In the genomic region with DNA sequence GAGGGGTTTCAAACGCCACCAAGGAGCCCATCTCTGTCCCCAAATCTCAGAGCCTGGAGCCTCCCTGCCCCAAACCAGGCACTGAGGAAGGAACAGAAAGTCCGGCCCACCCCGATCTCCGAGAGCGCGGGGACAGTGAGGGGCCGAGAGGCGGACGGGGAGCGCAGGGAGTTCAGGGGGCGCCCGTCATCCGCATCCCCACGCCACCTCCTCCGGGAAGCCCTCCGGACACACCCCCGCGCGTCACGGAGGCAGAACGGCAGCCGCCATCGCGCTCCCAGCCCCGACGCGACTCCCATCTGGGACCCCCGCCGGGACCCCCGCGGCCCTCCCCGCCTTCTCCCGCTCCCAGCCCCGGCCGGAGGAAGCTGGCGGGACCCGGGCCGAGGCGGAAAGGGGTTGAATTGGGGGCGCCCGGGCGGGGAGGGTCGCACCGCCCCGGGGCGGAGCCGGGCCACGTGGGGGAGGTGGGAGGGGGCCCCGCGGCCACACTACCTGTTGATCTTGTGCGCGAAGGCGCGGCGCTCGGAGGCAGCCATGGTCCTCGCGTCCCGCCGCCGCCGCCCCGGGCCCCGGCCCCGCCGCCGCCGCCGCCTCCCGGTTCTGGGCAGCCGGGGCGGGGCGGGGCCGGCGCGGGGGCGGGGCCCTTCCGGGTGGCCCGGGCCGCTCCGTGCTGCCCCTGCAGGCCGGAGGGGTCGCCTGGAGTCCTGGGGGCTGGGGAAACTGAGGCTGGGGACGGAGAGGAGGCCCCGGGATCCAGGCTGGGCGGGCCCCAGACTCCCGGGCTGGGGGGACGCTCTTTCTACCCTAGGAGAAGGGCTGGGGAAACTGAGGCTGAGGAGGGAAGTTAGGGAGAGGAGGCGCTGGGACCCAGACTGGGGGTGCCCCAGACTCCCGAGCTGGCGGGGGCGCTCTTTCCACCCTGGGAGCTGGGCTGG, we compare ENCODE assay signal across 8 cellular contexts. TPM values are rescaled to one million over a fixed set of nuclear protein-coding genes. Genes with fewer than 3 reads are reported as not detected.
DNase-seq lines count a peak whose midpoint lies in the region; ATAC-seq and TF ChIP-seq lines count a peak whose summit lies in the region.

TSS of gene DOCK6 (minus strand) at position 623 of the 938 bp plus-strand sequence. CDS start at position 539, 84 bp downstream.

- peaks cover 0 to 46% (median 0%) of the 10 kb centered on the region in 7 donors for H3K27me3 ChIP-seq in spleen (replicated peaks in 1 of 7)

- no peaks in the 10 kb centered on the region for H3K36me3 ChIP-seq in spleen

- CTCF ChIA-PET in GM10248 (lab: Yijun Ruan, JAX), result interaction anchor here (1.1 to 2.8 kb wide), 4 partner anchors 11 to 32 kb away, joined by 4 to 9 read pairs (median 4); no protein-coding TSS in a partner anchor

- no peak for ATAC-seq in GM21529 (IDR thresholded peaks at IDR 0.05; ENCODE audit: unreplicated experiment)

- peaks cover 0 to 43% (median 25%) of the 10 kb centered on the region in 6 donors for H3K4me1 ChIP-seq in spleen

- no peak for TF ChIP-seq POLR2A in spleen (IDR thresholded peaks at IDR 0.05)

- intact Hi-C loops in spleen (cut with DNase I; ENCODE audit: low total_unique reads), result no loop called here

- H3K27ac ChIP-seq in spleen, result peak within 1 kb of the TSS in 7 of 8 donors; percentile 55 to 86 (median 83)

- no peaks in the 10 kb centered on the region for H3K36me3 Mint-ChIP-seq in brain

- H3K27ac Mint-ChIP-seq in brain, result peak within 1 kb of the TSS in 1 of 5 experiments; percentile 34

- POLR2A ChIA-PET in GM10248 (lab: Yijun Ruan, JAX), result no interaction called here

- TF ChIP-seq CTCF in GM10248 (IDR thresholded peaks at IDR 0.05; ENCODE audit: control extremely low read depth, extremely low read depth, low read depth, missing control alignments) (peak; percentile 45), brain (conservative IDR thresholded peaks at IDR 0.05) (peak; percentile 36 to 62), spleen (IDR thresholded peaks at IDR 0.05 in 8 of 11, conservative IDR thresholded peaks at IDR 0.05 in 3 of 11) (peak in 7 of 11 experiments; percentile 12 to 52 (median 34))

- H3K27me3 Mint-ChIP-seq in brain, result peaks cover 60% of the 10 kb centered on the region

- DNase-seq in GM10248 (ENCODE audit: extremely low spot score) (peak; percentile 79), NCI-H460 (ENCODE audit: extremely low read depth, low read depth) (no peak), iPS-NIHi7 (ENCODE audit: extremely low spot score) (peak; percentile 81), spleen (peak; percentile 80), cerebellar cortex (ENCODE audit: low spot score) (no peak)
- DNase-seq in central memory CD4-positive, alpha-beta T cell, result no peak

- 1 to 5% (median 3%) methylated on average over 26 to 92 of the region's 92 CpGs for WGBS in spleen, 5 donors

- peak within 1 kb of the TSS; percentile 70 to 87 (median 82) for H3K4me3 Mint-ChIP-seq in brain

- H3K4me1 Mint-ChIP-seq in brain, result no peaks in the 10 kb centered on the region

- H3K4me3 ChIP-seq in spleen, result peak within 1 kb of the TSS; percentile 32 to 88 (median 67)

- H3K9me3 Mint-ChIP-seq in brain, result peaks cover 0 to 4% (median 3%) of the 10 kb centered on the region in 5 experiments

- H3K9me3 ChIP-seq in spleen, result no peaks in the 10 kb centered on the region

RNA-seq across cellular contexts. Expression of gene DOCK6, which starts in this region (rescaled TPM):
- total RNA-seq in NCI-H460 (2014; rRNA removed; shearing (Covaris generic)), result 13.9 and 15.1 TPM in 2 replicates
- 19.9 and 26.8 TPM in 2 replicates for polyA plus RNA-seq in NCI-H460 (2014; cell fraction: nucleus; rRNA removed)
- polyA plus RNA-seq in brain (ENCODE audit: insufficient read depth, low read depth, low replicate concordance) (9.1 TPM), spleen (10 to 100 TPM; 12.5 to 45.8 (median 40.2) TPM)
- 100 to 1,000 TPM in 1 of 7 donors, 10 to 100 TPM in 6; 26.2 to 105 (median 57.3) TPM for total RNA-seq in spleen

Comparison
In these comparisons a context has a peak if more than half of its experiments do, and no peak if none do; other contexts are left out.
1. DNase-seq: peak in GM10248 (single experiment), iPS-NIHi7 (single experiment) and spleen (single experiment); none in NCI-H460 (single experiment), cerebellar cortex (single experiment) and central memory CD4-positive, alpha-beta T cell (single experiment).
2. Peak in every context shown above with its lines, with median percentiles within 50 percentile points of each other: CTCF ChIP-seq.